ENCODE assay signal across 8 cellular contexts in genomic region chr5:91280942-91281269, GRCh38.
DNase-seq lines count a peak whose midpoint lies in the region; TF ChIP-seq lines count a peak whose summit lies in the region.

No MANE protein-coding gene starts in this region.

- peaks cover 14% of the 10 kb centered on the region for H3K27me3 ChIP-seq in HUES48 (ENCODE audit: control insufficient read depth, insufficient read depth, low read length)

- H3K36me3 ChIP-seq in HUES48 (ENCODE audit: control insufficient read depth, insufficient read depth, low read length), result no peaks in the 10 kb centered on the region

- no peaks in the 10 kb centered on the region for H3K27me3 Mint-ChIP-seq in chondrocyte (ENCODE audit: low read depth)
- no peaks in the 10 kb centered on the region for H3K27me3 Mint-ChIP-seq in nephron (ENCODE audit: low read depth)

- H3K27ac ChIP-seq in HUES48 (ENCODE audit: low read depth, low read length), result peak overlapping the region; percentile 93

- no peaks in the 10 kb centered on the region for H3K9me3 ChIP-seq in HUES48 (ENCODE audit: control insufficient read depth, insufficient read depth, low read length)

- H3K4me3 ChIP-seq in HUES48 (ENCODE audit: low read depth, low read length), result peak overlapping the region; percentile 59

- H3K27ac Mint-ChIP-seq in chondrocyte (ENCODE audit: unreplicated experiment) (peak overlapping the region; percentile 98), nephron (peak overlapping the region; percentile 88 to 94 (median 92))

- H3K9ac ChIP-seq in HUES48 (ENCODE audit: low read depth, low read length), result peak overlapping the region; percentile 55

- H3K36me3 Mint-ChIP-seq in chondrocyte (ENCODE audit: low read depth) (no peaks in the 10 kb centered on the region), nephron (ENCODE audit: low read depth) (no peaks in the 10 kb centered on the region)

- no peak for TF ChIP-seq CTCF in chondrocyte (IDR thresholded peaks at IDR 0.05)
- TF ChIP-seq CTCF in nephron (IDR thresholded peaks at IDR 0.05; ENCODE audit: unreplicated experiment in 3 of 3), result no peak

- H3K4me3 Mint-ChIP-seq in chondrocyte (ENCODE audit: unreplicated experiment), result peak overlapping the region; percentile 78
- H3K4me3 Mint-ChIP-seq in nephron, result peak overlapping the region; percentile 81 to 89 (median 86)

- H3K4me1 ChIP-seq in HUES48 (ENCODE audit: control insufficient read depth, insufficient read depth, low read length), result peaks cover 5% of the 10 kb centered on the region; the same call in 1 of the 2 replicates

- peak; percentile 40 for DNase-seq in DMS79 treated with DMSO at 0.1 percent for 48 hours (lab: John Stamatoyannopoulos, UW)
- DNase-seq in DMS79 (lab: John Stamatoyannopoulos, UW), result no peak
- DNase-seq in chondrocyte (ENCODE audit: low spot score), result no peak
- DNase-seq in ecto neural progenitor cell (ENCODE audit: low spot score), result no peak
- no peak for DNase-seq in effector CD8-positive, alpha-beta T cell (lab: John Stamatoyannopoulos, UW)
- no peak for DNase-seq in NCI-H2029 treated with DMSO at 0.1 percent for 48 hours (lab: John Stamatoyannopoulos, UW)

- H3K9me3 Mint-ChIP-seq in chondrocyte (ENCODE audit: low read depth), result peaks cover 6% of the 10 kb centered on the region
- H3K9me3 Mint-ChIP-seq in nephron, result peaks cover 10% of the 10 kb centered on the region

- H3K4me1 Mint-ChIP-seq in chondrocyte (ENCODE audit: low read depth) (peaks cover 36% of the 10 kb centered on the region), nephron (peaks cover 15% of the 10 kb centered on the region)
